ENCODE assay signal across 8 cellular contexts in the genomic region with DNA sequence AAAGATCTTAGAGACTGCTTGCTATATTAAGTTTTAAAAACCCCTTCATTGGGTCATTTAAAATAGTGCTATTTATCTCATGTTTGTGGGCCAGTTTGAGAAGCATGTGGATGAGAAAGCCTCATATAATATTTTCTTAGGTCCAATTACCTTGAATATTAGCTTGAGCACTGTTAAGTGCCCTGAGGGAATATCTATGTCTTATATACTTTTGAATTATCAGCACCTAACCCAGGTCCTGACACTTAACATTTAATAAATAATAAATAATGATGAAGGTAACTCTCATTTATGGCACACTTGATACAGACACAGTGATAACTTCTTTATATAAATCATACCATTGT. TPM values are rescaled to one million over a fixed set of nuclear protein-coding genes. Genes with fewer than 3 reads are reported as not detected.
DNase-seq lines count a peak whose midpoint lies in the region; ATAC-seq lines count a peak whose summit lies in the region.

No MANE protein-coding gene starts in this region.

- H3K27ac ChIP-seq in duodenal mucosa (ENCODE audit: low read depth, low read length) (peak overlapping the region; percentile 61), skeletal muscle tissue (ENCODE audit: low read depth, low read length) (peak overlapping the region; percentile 82)

- no peak for DNase-seq in NCI-H1694 (lab: John Stamatoyannopoulos, UW)
- no peak for DNase-seq in NCI-H524 treated with DMSO at 0.1 percent for 48 hours (lab: John Stamatoyannopoulos, UW)
- DNase-seq in NCI-H187 (lab: John Stamatoyannopoulos, UW) = no peak

- H3K4me1 ChIP-seq in duodenal mucosa (ENCODE audit: control insufficient read depth in 1 of 2, insufficient read depth in 2 of 2, low read length in 2 of 2) = peaks cover 20 to 34% of the 10 kb centered on the region in 2 donors
- peaks cover 11 to 21% (median 21%) of the 10 kb centered on the region in 3 donors for H3K4me1 ChIP-seq in skeletal muscle tissue (ENCODE audit: control insufficient read depth in 3 of 3, insufficient read depth in 3 of 3, low read length in 3 of 3)

- ATAC-seq in GM18909 (IDR thresholded peaks at IDR 0.05; ENCODE audit: poor library complexity, unreplicated experiment) = peak; percentile 15
- peak; percentile 14 for ATAC-seq in HG03139 (IDR thresholded peaks at IDR 0.05; ENCODE audit: unreplicated experiment)
- ATAC-seq in HG02852 (IDR thresholded peaks at IDR 0.05; ENCODE audit: unreplicated experiment) = no peak

- H3K9me3 ChIP-seq in duodenal mucosa (ENCODE audit: control insufficient read depth in 1 of 2, low read length in 2 of 2) (no peaks in the 10 kb centered on the region), skeletal muscle tissue (ENCODE audit: control insufficient read depth in 3 of 3, low read length in 3 of 3) (no peaks in the 10 kb centered on the region)

- peak overlapping the region; percentile 45 to 85 for H3K9ac ChIP-seq in duodenal mucosa (ENCODE audit: low read depth in 1 of 2, low read length in 2 of 2)
- H3K9ac ChIP-seq in skeletal muscle tissue (ENCODE audit: low read depth in 1 of 3, low read length in 3 of 3) = peak overlapping the region in 2 of 3 donors; percentile 78 to 83

- H3K4me3 ChIP-seq in duodenal mucosa (ENCODE audit: low read depth in 1 of 2, low read length in 2 of 2) (peak overlapping the region; percentile 64 to 80), skeletal muscle tissue (ENCODE audit: low read length in 3 of 3) (peak overlapping the region; percentile 64 to 80 (median 75))

- H3K36me3 ChIP-seq in duodenal mucosa (ENCODE audit: control insufficient read depth in 1 of 2, insufficient read depth in 2 of 2, low read length in 2 of 2) = peaks cover 0 to 4% of the 10 kb centered on the region in 2 donors
- H3K36me3 ChIP-seq in skeletal muscle tissue (ENCODE audit: control insufficient read depth in 3 of 3, insufficient read depth in 3 of 3, low read length in 3 of 3) = peaks cover 4 to 6% (median 4%) of the 10 kb centered on the region in 3 donors

- H3K27me3 ChIP-seq in duodenal mucosa (ENCODE audit: control insufficient read depth in 1 of 2, insufficient read depth in 2 of 2, low read length in 2 of 2) (no peaks in the 10 kb centered on the region), skeletal muscle tissue (ENCODE audit: control insufficient read depth in 3 of 3, insufficient read depth in 3 of 3, low read length in 3 of 3) (no peaks in the 10 kb centered on the region)

RNA-seq across cellular contexts. Expression of gene GBP2, which starts 0.3 kb away (rescaled TPM):
- 1.6 TPM for total RNA-seq in skeletal muscle tissue

RNA-seq across cellular contexts. Expression of gene GBP7, which starts 49.6 kb away (rescaled TPM):
- not detected for total RNA-seq in skeletal muscle tissue
